ENCODE assay signal across 1 cellular context in genomic region chr1:186620951-186621350, GRCh38.
TF ChIP-seq lines count a peak whose summit lies in the region.

No MANE protein-coding gene starts in this region.

TF ChIP-seq in GM12878, 131 proteins besides CTCF, POLR2A, EP300 and RAD21 (continued from another document):
- no peak for TF ChIP-seq ZNF592 (IDR thresholded peaks at IDR 0.05)
- TF ChIP-seq NRF1 (conservative IDR thresholded peaks at IDR 0.05; ENCODE audit: low read depth, low read length), result no peak
- no peak for TF ChIP-seq CEBPZ (IDR thresholded peaks at IDR 0.05; ENCODE audit: low read depth, low read length)
- TF ChIP-seq CBX3 (IDR thresholded peaks at IDR 0.05; ENCODE audit: borderline replicate concordance, low read depth), result no peak
- TF ChIP-seq TCF3 (IDR thresholded peaks at IDR 0.05; ENCODE audit: borderline replicate concordance, insufficient read depth, low read depth, low read length), result no peak
- TF ChIP-seq RUNX3 (IDR thresholded peaks at IDR 0.05; ENCODE audit: low read length), result peak; percentile 54
